ENCODE assay signal across 14 cellular contexts in the genomic region with DNA sequence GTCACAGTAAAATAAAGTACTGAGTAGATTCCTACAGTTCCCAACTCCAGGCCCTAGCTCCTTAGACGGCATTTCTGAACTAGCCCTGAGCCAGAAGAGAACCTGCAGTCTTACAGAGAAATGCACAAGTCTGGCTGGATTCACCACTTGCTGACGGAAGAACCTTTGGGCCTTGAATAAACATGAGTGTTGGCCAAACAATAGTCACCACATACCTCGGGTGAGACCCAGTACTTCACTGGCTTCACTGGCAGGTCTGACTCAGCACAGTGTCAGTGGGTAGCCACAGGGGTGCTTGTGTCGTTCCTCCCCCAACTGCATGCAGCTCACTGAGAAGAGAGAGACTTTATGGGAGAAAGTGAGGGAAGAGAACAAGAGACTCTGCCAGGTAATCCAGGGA.
DNase-seq lines count a peak whose midpoint lies in the region; FAIRE-seq and TF ChIP-seq lines count a peak whose summit lies in the region.
"Had no signal": no experiment of that assay in that cellular context is flagged by ENCODE, and none has a peak within 500 bp of the region (broad histone marks: within the 10 kb centered on the region; RNA-seq: fewer than 3 reads in every experiment).

No MANE protein-coding gene starts in this region.

- no peaks in the 10 kb centered on the region for H3K27me3 ChIP-seq in HUES6 (ENCODE audit: control insufficient read depth, insufficient read depth, low read length)
- no peaks in the 10 kb centered on the region for H3K27me3 ChIP-seq in bronchial epithelial cell (ENCODE audit: control insufficient read depth, insufficient read depth, low read length)
- H3K27me3 ChIP-seq in kidney epithelial cell (ENCODE audit: control insufficient read depth, insufficient read depth, low read length) = no peaks in the 10 kb centered on the region
- no peaks in the 10 kb centered on the region for H3K27me3 ChIP-seq in adrenal gland
- H3K27me3 ChIP-seq: gastrocnemius medialis had no signal

- DNase-seq in AG09319 (ENCODE audit: extremely low read depth, low read depth) = peak; percentile 43
- DNase-seq in bronchial epithelial cell (ENCODE audit: low read depth) = peak; percentile 98
- DNase-seq in kidney epithelial cell (ENCODE audit: low read depth) = peak; percentile 91
- no peak for DNase-seq in substantia nigra (lab: John Stamatoyannopoulos, UW)
- DNase-seq in NCI-H510A (lab: John Stamatoyannopoulos, UW) = no peak
- DNase-seq in adrenal gland = no peak
- no peak for DNase-seq in NCI-H146 (lab: John Stamatoyannopoulos, UW)
- DNase-seq: activated CD4-positive, alpha-beta T cell treated with anti-CD3 and anti-CD28 coated beads, Interleukin-2, amount 50 U/mL, for 1 hour; CD8-positive, alpha-beta memory T cell; gastrocnemius medialis; naive B cell; NCI-H2029 treated with DMSO at 0.1 percent for 48 hours had no signal

- H3K9ac ChIP-seq in HUES6 (ENCODE audit: low read length) = no peak overlapping the region

- intact Hi-C loops in adrenal gland (cut with DNase I) = no loop called here

- H3K36me3 ChIP-seq in HUES6 (ENCODE audit: control insufficient read depth, insufficient read depth, low read length) (peaks cover 18% of the 10 kb centered on the region), bronchial epithelial cell (ENCODE audit: control insufficient read depth, insufficient read depth, low read length) (no peaks in the 10 kb centered on the region), kidney epithelial cell (ENCODE audit: control insufficient read depth, insufficient read depth, low read length) (no peaks in the 10 kb centered on the region), adrenal gland (replicated peaks in 1 of 2) (no peaks in the 10 kb centered on the region)

- TF ChIP-seq CTCF in AG09319 (IDR thresholded peaks at IDR 0.05; ENCODE audit: low read depth, low read length) = no peak
- no peak for TF ChIP-seq CTCF in bronchial epithelial cell (IDR thresholded peaks at IDR 0.05; ENCODE audit: insufficient read depth, low read length, severe bottlenecking)
- no peak for TF ChIP-seq CTCF in kidney epithelial cell (IDR thresholded peaks at IDR 0.05; ENCODE audit: insufficient read depth, low read length, poor library complexity, severe bottlenecking)
- TF ChIP-seq CTCF in adrenal gland (IDR thresholded peaks at IDR 0.05) = no peak

- H3K9me3 ChIP-seq in HUES6 (ENCODE audit: control insufficient read depth, insufficient read depth, low read depth, low read length) (no peaks in the 10 kb centered on the region; the same call in 1 of the 2 replicates), adrenal gland (replicated peaks in 1 of 3) (no peaks in the 10 kb centered on the region)
- H3K9me3 ChIP-seq: gastrocnemius medialis had no signal

- H3K27ac ChIP-seq in HUES6 (ENCODE audit: low read depth, low read length) = peak overlapping the region; percentile 20; the same call in 1 of the 2 replicates
- no peak overlapping the region for H3K27ac ChIP-seq in substantia nigra (ENCODE audit: low read depth, low read length, poor library complexity, severe bottlenecking)
- no peak overlapping the region for H3K27ac ChIP-seq in adrenal gland
- H3K27ac ChIP-seq: gastrocnemius medialis had no signal

- 90 to 98% (median 95%) methylated on average over 4 of the region's 4 CpGs for WGBS in adrenal gland, 4 donors

- H3K4me3 ChIP-seq in HUES6 (ENCODE audit: low read depth, low read length) (no peak overlapping the region), bronchial epithelial cell (ENCODE audit: low read depth, low read length) (no peak overlapping the region), kidney epithelial cell (ENCODE audit: low read depth, low read length) (no peak overlapping the region), adrenal gland (no peak overlapping the region)
- H3K4me3 ChIP-seq: gastrocnemius medialis had no signal

- peaks cover 12% of the 10 kb centered on the region; the same call in 1 of the 2 replicates for H3K4me1 ChIP-seq in HUES6 (ENCODE audit: control insufficient read depth, insufficient read depth, low read length)
- peaks cover 20 to 26% of the 10 kb centered on the region in 2 donors for H3K4me1 ChIP-seq in adrenal gland (replicated peaks in 1 of 2)
- H3K4me1 ChIP-seq: gastrocnemius medialis had no signal

- FAIRE-seq in bronchial epithelial cell (lab: Jason Lieb, UNC) = peak; percentile 7
- FAIRE-seq: GM18507 had no signal

- TF ChIP-seq POLR2A in adrenal gland (IDR thresholded peaks at IDR 0.05) = no peak

Comparison
In these comparisons a context has a peak if more than half of its experiments do, and no peak if none do; other contexts are left out.
1. DNase-seq: peak in AG09319 (single experiment), bronchial epithelial cell (single experiment) and kidney epithelial cell (single experiment); none in substantia nigra (0 of 49), NCI-H510A (single experiment), adrenal gland (0 of 7) and NCI-H146 (single experiment).